In the genomic region with DNA sequence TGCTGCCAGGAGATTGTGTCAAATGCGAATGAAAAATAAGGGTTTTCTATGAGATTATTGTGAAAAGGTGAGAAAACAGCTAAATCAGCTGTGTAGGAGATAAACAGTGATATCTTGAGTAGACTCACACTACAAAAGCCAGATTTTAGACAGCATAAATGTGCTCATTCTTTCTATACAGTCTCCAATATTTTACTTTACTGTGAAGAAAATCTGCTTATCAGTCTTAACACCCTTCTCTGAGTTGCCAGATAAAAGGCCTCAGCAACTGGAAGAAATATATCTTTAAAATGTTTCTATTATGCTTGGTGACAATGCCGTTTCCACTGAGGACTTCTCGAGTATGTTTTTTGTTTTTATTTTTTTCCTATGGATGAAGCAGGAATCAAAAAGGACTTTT, we compare ENCODE assay signal across 37 cellular contexts. TPM values are rescaled to one million over a fixed set of nuclear protein-coding genes. Genes with fewer than 3 reads are reported as not detected.
"Had no signal": no experiment of that assay in that cellular context is flagged by ENCODE, and none has a peak within 500 bp of the region (broad histone marks: within the 10 kb centered on the region; RNA-seq: fewer than 3 reads in every experiment).

No MANE protein-coding gene starts in this region.

- H3K4me3 ChIP-seq: adrenal gland, body of pancreas, esophagus squamous epithelium, gastroesophageal sphincter had no signal

- H3K4me1 ChIP-seq: adrenal gland, esophagus squamous epithelium, gastroesophageal sphincter had no signal

- H3K36me3 ChIP-seq: adrenal gland, esophagus squamous epithelium, gastroesophageal sphincter had no signal

- FAIRE-seq: colon had no signal

- H3K27me3 ChIP-seq: adrenal gland, gastroesophageal sphincter had no signal

- H3K9me3 ChIP-seq: adrenal gland, body of pancreas, esophagus squamous epithelium, gastroesophageal sphincter had no signal

- H3K27ac ChIP-seq: adrenal gland, body of pancreas, esophagus squamous epithelium, gastroesophageal sphincter had no signal

- DNase-seq: activated CD4-positive, alpha-beta memory T cell treated with anti-CD3 and anti-CD28 coated beads for 36 hours; activated CD4-positive, alpha-beta T cell treated with anti-CD3 and anti-CD28 coated beads for 36 hours; activated CD4-positive, alpha-beta T cell treated with anti-CD3 and anti-CD28 coated beads, Interleukin-2, amount 10 ng/mL, durations not matched to agents 24 days and 14 days; activated CD4-positive, CD25-positive, alpha-beta regulatory T cell; activated CD4-positive, CD25-positive, alpha-beta regulatory T cell treated with anti-CD3 and anti-CD28 coated beads, Interleukin-2, amount 50 U/mL, for 72 hours; activated CD8-positive, alpha-beta memory T cell treated with anti-CD3 and anti-CD28 coated beads, Interleukin-2, amount 10 ng/mL, durations not matched to agents 7 days and 5 days; activated CD8-positive, alpha-beta memory T cell treated with anti-CD3 and anti-CD28 coated beads, Interleukin-2, amount 50 U/mL, for 4 hours; activated CD8-positive, alpha-beta T cell treated with anti-CD3 and anti-CD28 coated beads, Interleukin-2, amount 10 ng/mL, durations not matched to agents 7 days and 5 days; activated effector memory CD4-positive, alpha-beta T cell treated with anti-CD3 and anti-CD28 coated beads, Interleukin-2, amount 50 U/mL, for 16 hours; activated naive CD4-positive, alpha-beta T cell treated with anti-CD3 and anti-CD28 coated beads for 36 hours; activated naive CD8-positive, alpha-beta T cell treated with anti-CD3 and anti-CD28 coated beads for 36 hours; activated naive CD8-positive, alpha-beta T cell treated with anti-CD3 and anti-CD28 coated beads, Interleukin-2, amount 50 U/mL, for 24 hours; activated T-cell treated with anti-CD3 and anti-CD28 coated beads, Interleukin-2, amount 50 U/mL, for 1 hour; activated T-cell treated with anti-CD3 and anti-CD28 coated beads, Interleukin-2, amount 50 U/mL, for 48 hours; adrenal gland; amygdala; aorta; body of pancreas; caudate nucleus; cortex of kidney; dermis blood vessel endothelial cell; effector CD4-positive, alpha-beta T cell; effector memory CD8-positive, alpha-beta T cell; esophagus squamous epithelium; foreskin melanocyte; T-helper 2 cell had no signal

- ATAC-seq: activated CD4-positive, alpha-beta T cell treated with anti-CD3 and anti-CD28 coated beads for 36 hours; activated CD8-positive, alpha-beta memory T cell treated with anti-CD3 and anti-CD28 coated beads, Interleukin-2, amount 10 ng/mL, durations not matched to agents 7 days and 5 days; activated CD8-positive, alpha-beta T cell treated with anti-CD3 and anti-CD28 coated beads, Interleukin-2, amount 10 ng/mL, durations not matched to agents 7 days and 5 days; activated naive CD8-positive, alpha-beta T cell treated with anti-CD3 and anti-CD28 coated beads, Interleukin-2, amount 50 U/mL, for 24 hours; body of pancreas; effector memory CD8-positive, alpha-beta T cell; gastroesophageal sphincter had no signal

RNA-seq across cellular contexts. Expression of a gene that starts 47.0 kb away (rescaled TPM):
- total RNA-seq: activated CD4-positive, alpha-beta memory T cell treated with anti-CD3 and anti-CD28 coated beads for 36 hours; activated CD4-positive, alpha-beta T cell treated with anti-CD3 and anti-CD28 coated beads for 36 hours; activated CD4-positive, alpha-beta T cell treated with anti-CD3 and anti-CD28 coated beads, Interleukin-2, amount 10 ng/mL, durations not matched to agents 24 days and 14 days; activated CD8-positive, alpha-beta memory T cell treated with anti-CD3 and anti-CD28 coated beads for 36 hours; activated CD8-positive, alpha-beta memory T cell treated with anti-CD3 and anti-CD28 coated beads, Interleukin-2, amount 10 ng/mL, durations not matched to agents 7 days and 5 days; activated CD8-positive, alpha-beta T cell treated with anti-CD3 and anti-CD28 coated beads, Interleukin-2, amount 10 ng/mL, durations not matched to agents 7 days and 5 days; activated naive CD4-positive, alpha-beta T cell treated with anti-CD3 and anti-CD28 coated beads for 36 hours; activated naive CD8-positive, alpha-beta T cell treated with anti-CD3 and anti-CD28 coated beads for 36 hours; activated T-helper 1 cell treated with anti-CD3 and anti-CD28 coated beads, Interleukin-12 subunit alpha, Interleukin-12 subunit beta, Interleukin-2, Interleukin-4 antibody, amounts not matched to agents 30 ng/mL and 10 ng/mL and 1 ng/mL, durations not matched to agents 14 hours and 24 hours and 36 hours; activated T-helper 2 cell treated with anti-CD3 and anti-CD28 coated beads, Interferon-gamma antibody, Interleukin-2, Interleukin-4, amounts not matched to agents 10 μg/mL and 5 μg/mL and 100 μg/mL, durations not matched to agents 14 hours and 24 hours and 36 hours; adrenal gland; aorta; body of pancreas; chondrocyte; dermis blood vessel endothelial cell; esophagus squamous epithelium; fibroblast of lung; fibroblast of villous mesenchyme; gastroesophageal sphincter; glomerular endothelial cell; T-helper 1 cell treated with Interleukin-12 subunit alpha and Interleukin-12 subunit beta and Interleukin-4 antibody, amounts not matched to agents 30 ng/mL and 1 ng/mL, for 36 hours had no signal
- polyA plus RNA-seq: adrenal gland, aorta, esophagus, fibroblast of lung had no signal
